ENCODE assay signal across 1 cellular context in genomic region chr13:40401911-40402776, GRCh38.
TF ChIP-seq lines count a peak whose summit lies in the region.

No MANE protein-coding gene starts in this region.

TF ChIP-seq in SK-N-SH, 30 proteins besides CTCF, POLR2A, EP300 and RAD21 (continued from another document):
- TF ChIP-seq USF2 (IDR thresholded peaks at IDR 0.05; ENCODE audit: borderline replicate concordance, low read depth, low read length): no peak
